1 cellular context compared by ENCODE assay signal in genomic region chr7:50348469-50349162, GRCh38.
TF ChIP-seq lines count a peak whose summit lies in the region.

No MANE protein-coding gene starts in this region.

TF ChIP-seq in SK-N-SH treated with all-trans-retinoic acid at 6 μM for 48 hours, 23 proteins besides CTCF, POLR2A, EP300 and RAD21 (continued from another document):
- TF ChIP-seq POU6F1 (CRISPR knock-in tag; IDR thresholded peaks at IDR 0.05; ENCODE audit: borderline replicate concordance, low read depth) (no peak), ZFP30 (CRISPR knock-in tag; IDR thresholded peaks at IDR 0.05) (no peak), ZNF565 (CRISPR knock-in tag; conservative IDR thresholded peaks at IDR 0.05; ENCODE audit: low read depth) (no peak), CSDC2 (CRISPR knock-in tag; IDR thresholded peaks at IDR 0.05) (no peak)
